In the genomic region with DNA sequence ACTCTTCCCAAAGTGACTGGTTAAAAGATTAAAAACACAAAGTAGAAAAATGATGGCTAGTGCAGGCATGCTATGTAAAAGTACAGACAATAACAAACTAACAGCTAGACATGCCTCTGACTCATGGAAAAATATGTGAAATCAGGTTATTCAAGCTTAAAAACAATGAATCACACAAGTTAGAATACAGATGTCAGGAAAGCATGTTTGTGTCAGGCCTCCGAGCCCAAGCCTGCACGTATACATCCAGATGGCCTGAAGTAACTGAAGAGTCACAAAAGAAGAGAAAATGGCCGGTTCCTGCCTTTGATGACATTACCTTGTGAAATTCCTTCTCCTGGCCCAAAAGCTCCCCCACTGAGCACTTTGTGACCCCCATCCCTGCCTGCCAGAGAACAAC, we compare ENCODE assay signal across 10 cellular contexts.
DNase-seq lines count a peak whose midpoint lies in the region; ATAC-seq and TF ChIP-seq lines count a peak whose summit lies in the region.
"Had no signal": no experiment of that assay in that cellular context is flagged by ENCODE, and none has a peak within 500 bp of the region (broad histone marks: within the 10 kb centered on the region; RNA-seq: fewer than 3 reads in every experiment).

No MANE protein-coding gene starts in this region.

- no peak overlapping the region for H3K4me3 Mint-ChIP-seq in glutamatergic neuron (ENCODE audit: unreplicated experiment)
- H3K4me3 Mint-ChIP-seq: neural progenitor cell had no signal

- no peaks in the 10 kb centered on the region for H3K27me3 Mint-ChIP-seq in glutamatergic neuron (ENCODE audit: unreplicated experiment)

- H3K27ac Mint-ChIP-seq in glutamatergic neuron (ENCODE audit: unreplicated experiment), result no peak overlapping the region
- H3K27ac Mint-ChIP-seq: neural progenitor cell had no signal

- H3K27ac ChIP-seq in left lung (no peak overlapping the region), spleen (no peak overlapping the region)
- H3K27ac ChIP-seq: neural progenitor cell had no signal

- CTCF ChIA-PET in AG04449 (lab: Yijun Ruan, JAX), result no interaction called here

- POLR2A ChIA-PET in AG04449 (lab: Yijun Ruan, JAX), result interaction anchor here (0.5 kb wide), 1 partner anchor 14 kb away, joined by 4 read pairs; no protein-coding TSS in a partner anchor

- 78 to 83% (median 82%) methylated on average over 3 of the region's 3 CpGs for WGBS in spleen, 5 donors

- no peak for TF ChIP-seq POLR2A in spleen (IDR thresholded peaks at IDR 0.05)

- H3K4me3 ChIP-seq in AG04449 (ENCODE audit: low read depth, low read length), result no peak overlapping the region
- H3K4me3 ChIP-seq in choroid plexus epithelial cell (ENCODE audit: low read depth, low read length), result no peak overlapping the region
- no peak overlapping the region for H3K4me3 ChIP-seq in left lung
- no peak overlapping the region for H3K4me3 ChIP-seq in spleen
- H3K4me3 ChIP-seq: neural progenitor cell had no signal

- H3K36me3 Mint-ChIP-seq in glutamatergic neuron (ENCODE audit: unreplicated experiment), result no peaks in the 10 kb centered on the region
- H3K36me3 Mint-ChIP-seq: neural progenitor cell had no signal

- ATAC-seq in left lung (peak; percentile 51), HG03342 (IDR thresholded peaks at IDR 0.05; ENCODE audit: unreplicated experiment) (no peak), GM18511 (IDR thresholded peaks at IDR 0.05; ENCODE audit: unreplicated experiment) (no peak)

- peaks cover 11% of the 10 kb centered on the region for H3K4me1 Mint-ChIP-seq in glutamatergic neuron (ENCODE audit: low read depth, unreplicated experiment)

- no peaks in the 10 kb centered on the region for H3K36me3 ChIP-seq in left lung
- no peaks in the 10 kb centered on the region for H3K36me3 ChIP-seq in spleen
- H3K36me3 ChIP-seq: neural progenitor cell had no signal

- H3K27me3 ChIP-seq in left lung (no peaks in the 10 kb centered on the region), spleen (replicated peaks in 1 of 7) (no peaks in the 10 kb centered on the region)
- H3K27me3 ChIP-seq: neural progenitor cell had no signal

- H3K9me3 Mint-ChIP-seq in glutamatergic neuron (ENCODE audit: unreplicated experiment), result peaks cover 2% of the 10 kb centered on the region
- H3K9me3 Mint-ChIP-seq: neural progenitor cell had no signal

- intact Hi-C loops in left lung (cut with DNase I), result no loop called here
- intact Hi-C loops in spleen (cut with DNase I; ENCODE audit: low total_unique reads), result no loop called here

- H3K9me3 ChIP-seq in left lung (peaks cover 0 to 19% of the 10 kb centered on the region in 2 donors), spleen (peaks cover 0 to 29% (median 18%) of the 10 kb centered on the region in 8 donors)

- no peaks in the 10 kb centered on the region for H3K4me1 ChIP-seq in left lung
- no peaks in the 10 kb centered on the region for H3K4me1 ChIP-seq in spleen
- H3K4me1 ChIP-seq: neural progenitor cell had no signal

- DNase-seq in AG04449 (ENCODE audit: low read depth, low spot score) (peak; percentile 89), HPDE6-E6E7 (ENCODE audit: extremely low spot score) (peak; percentile 47), choroid plexus epithelial cell (ENCODE audit: low read depth) (peak; percentile 98), left lung (peak in 1 of 2 donors; percentile 9), spleen (no peak), glutamatergic neuron (no peak)
- DNase-seq: MM.1S had no signal

- TF ChIP-seq CTCF in AG04449 (IDR thresholded peaks at IDR 0.05; ENCODE audit: insufficient read depth, low read length, missing control alignments) (no peak), choroid plexus epithelial cell (conservative IDR thresholded peaks at IDR 0.05; ENCODE audit: low read depth, low read length) (no peak), left lung (IDR thresholded peaks at IDR 0.05) (no peak), spleen (IDR thresholded peaks at IDR 0.05 in 8 of 11, conservative IDR thresholded peaks at IDR 0.05 in 3 of 11) (no peak), glutamatergic neuron (IDR thresholded peaks at IDR 0.05; ENCODE audit: partially characterized antibody, unreplicated experiment) (no peak)

Comparison
In these comparisons a context has a peak if more than half of its experiments do, and no peak if none do; other contexts are left out.
1. DNase-seq: peak in AG04449 (single experiment), HPDE6-E6E7 (single experiment) and choroid plexus epithelial cell (single experiment); none in spleen (single experiment) and glutamatergic neuron (single experiment).